In the genomic region with DNA sequence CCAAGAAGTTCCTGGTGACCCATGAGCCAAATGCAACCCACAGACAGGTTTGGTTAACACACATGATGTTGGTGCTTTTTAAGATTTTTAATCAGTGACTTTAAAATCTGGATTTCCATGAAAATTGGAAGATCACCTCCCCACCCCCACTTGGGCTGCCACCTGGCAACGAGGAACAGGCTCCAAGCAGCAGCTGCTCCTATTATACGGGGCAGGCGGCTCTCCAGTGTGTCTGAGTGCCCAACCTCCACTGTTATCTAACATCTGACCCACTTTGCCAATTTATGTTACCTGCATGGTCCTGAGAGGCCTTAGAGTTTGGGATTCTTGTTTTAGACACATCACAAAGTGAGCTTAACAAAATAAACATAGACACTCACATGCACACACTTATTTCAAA, we compare ENCODE assay signal across 2 cellular contexts.
TF ChIP-seq lines count a peak whose summit lies in the region.

No MANE protein-coding gene starts in this region.

TF ChIP-seq in liver, 16 proteins besides CTCF, POLR2A, EP300 and RAD21:
- TF ChIP-seq HNF4A (conservative IDR thresholded peaks at IDR 0.05): peak in 1 of 2 donors; percentile 22
- no peak for TF ChIP-seq HNF4G (IDR thresholded peaks at IDR 0.05)
- TF ChIP-seq EGR1 (IDR thresholded peaks at IDR 0.05; ENCODE audit: low read depth in 2 of 2): no peak
- no peak for TF ChIP-seq FOXA2 (IDR thresholded peaks at IDR 0.05)
- no peak for TF ChIP-seq TAF1 (conservative IDR thresholded peaks at IDR 0.05)
- TF ChIP-seq FOXA1 (IDR thresholded peaks at IDR 0.05): no peak
- peak in 1 of 2 donors; percentile 23 for TF ChIP-seq RXRA (IDR thresholded peaks at IDR 0.05)
- TF ChIP-seq SP1 (IDR thresholded peaks at IDR 0.05): no peak

TF ChIP-seq in HepG2, 621 proteins besides CTCF, POLR2A, EP300 and RAD21:
- no peak for TF ChIP-seq ZNF143 (CRISPR knock-in tag; IDR thresholded peaks at IDR 0.05)
- no peak for TF ChIP-seq ZC3H4 (CRISPR knock-in tag; IDR thresholded peaks at IDR 0.05; ENCODE audit: borderline replicate concordance)
- TF ChIP-seq ZNF777 (CRISPR knock-in tag; IDR thresholded peaks at IDR 0.05): no peak
- no peak for TF ChIP-seq REL (CRISPR knock-in tag; conservative IDR thresholded peaks at IDR 0.05)
- TF ChIP-seq ZNF160 (CRISPR knock-in tag; IDR thresholded peaks at IDR 0.05): no peak
- TF ChIP-seq, protein P1, sequence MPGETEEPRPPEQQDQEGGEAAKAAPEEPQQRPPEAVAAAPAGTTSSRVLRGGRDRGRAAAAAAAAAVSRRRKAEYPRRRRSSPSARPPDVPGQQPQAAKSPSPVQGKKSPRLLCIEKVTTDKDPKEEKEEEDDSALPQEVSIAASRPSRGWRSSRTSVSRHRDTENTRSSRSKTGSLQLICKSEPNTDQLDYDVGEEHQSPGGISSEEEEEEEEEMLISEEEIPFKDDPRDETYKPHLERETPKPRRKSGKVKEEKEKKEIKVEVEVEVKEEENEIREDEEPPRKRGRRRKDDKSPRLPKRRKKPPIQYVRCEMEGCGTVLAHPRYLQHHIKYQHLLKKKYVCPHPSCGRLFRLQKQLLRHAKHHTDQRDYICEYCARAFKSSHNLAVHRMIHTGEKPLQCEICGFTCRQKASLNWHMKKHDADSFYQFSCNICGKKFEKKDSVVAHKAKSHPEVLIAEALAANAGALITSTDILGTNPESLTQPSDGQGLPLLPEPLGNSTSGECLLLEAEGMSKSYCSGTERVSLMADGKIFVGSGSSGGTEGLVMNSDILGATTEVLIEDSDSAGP (CRISPR knock-in tag; IDR thresholded peaks at IDR 0.05; ENCODE audit: borderline replicate concordance): no peak
- no peak for TF ChIP-seq ZNF547 (CRISPR knock-in tag; IDR thresholded peaks at IDR 0.05)
- TF ChIP-seq ETV6 (CRISPR knock-in tag; conservative IDR thresholded peaks at IDR 0.05): no peak
- no peak for TF ChIP-seq POGZ (CRISPR knock-in tag; IDR thresholded peaks at IDR 0.05)
- TF ChIP-seq ZFY (CRISPR knock-in tag; IDR thresholded peaks at IDR 0.05): no peak
- TF ChIP-seq, protein P2, sequence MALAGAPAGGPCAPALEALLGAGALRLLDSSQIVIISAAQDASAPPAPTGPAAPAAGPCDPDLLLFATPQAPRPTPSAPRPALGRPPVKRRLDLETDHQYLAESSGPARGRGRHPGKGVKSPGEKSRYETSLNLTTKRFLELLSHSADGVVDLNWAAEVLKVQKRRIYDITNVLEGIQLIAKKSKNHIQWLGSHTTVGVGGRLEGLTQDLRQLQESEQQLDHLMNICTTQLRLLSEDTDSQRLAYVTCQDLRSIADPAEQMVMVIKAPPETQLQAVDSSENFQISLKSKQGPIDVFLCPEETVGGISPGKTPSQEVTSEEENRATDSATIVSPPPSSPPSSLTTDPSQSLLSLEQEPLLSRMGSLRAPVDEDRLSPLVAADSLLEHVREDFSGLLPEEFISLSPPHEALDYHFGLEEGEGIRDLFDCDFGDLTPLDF (CRISPR knock-in tag; IDR thresholded peaks at IDR 0.05): no peak
- TF ChIP-seq, protein P3, sequence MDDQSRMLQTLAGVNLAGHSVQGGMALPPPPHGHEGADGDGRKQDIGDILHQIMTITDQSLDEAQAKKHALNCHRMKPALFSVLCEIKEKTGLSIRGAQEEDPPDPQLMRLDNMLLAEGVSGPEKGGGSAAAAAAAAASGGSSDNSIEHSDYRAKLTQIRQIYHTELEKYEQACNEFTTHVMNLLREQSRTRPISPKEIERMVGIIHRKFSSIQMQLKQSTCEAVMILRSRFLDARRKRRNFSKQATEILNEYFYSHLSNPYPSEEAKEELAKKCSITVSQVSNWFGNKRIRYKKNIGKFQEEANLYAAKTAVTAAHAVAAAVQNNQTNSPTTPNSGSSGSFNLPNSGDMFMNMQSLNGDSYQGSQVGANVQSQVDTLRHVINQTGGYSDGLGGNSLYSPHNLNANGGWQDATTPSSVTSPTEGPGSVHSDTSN (CRISPR knock-in tag; IDR thresholded peaks at IDR 0.05; ENCODE audit: borderline replicate concordance): no peak
- TF ChIP-seq, protein P4, sequence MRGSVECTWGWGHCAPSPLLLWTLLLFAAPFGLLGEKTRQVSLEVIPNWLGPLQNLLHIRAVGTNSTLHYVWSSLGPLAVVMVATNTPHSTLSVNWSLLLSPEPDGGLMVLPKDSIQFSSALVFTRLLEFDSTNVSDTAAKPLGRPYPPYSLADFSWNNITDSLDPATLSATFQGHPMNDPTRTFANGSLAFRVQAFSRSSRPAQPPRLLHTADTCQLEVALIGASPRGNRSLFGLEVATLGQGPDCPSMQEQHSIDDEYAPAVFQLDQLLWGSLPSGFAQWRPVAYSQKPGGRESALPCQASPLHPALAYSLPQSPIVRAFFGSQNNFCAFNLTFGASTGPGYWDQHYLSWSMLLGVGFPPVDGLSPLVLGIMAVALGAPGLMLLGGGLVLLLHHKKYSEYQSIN (CRISPR knock-in tag; IDR thresholded peaks at IDR 0.05; ENCODE audit: borderline replicate concordance): no peak
- no peak for TF ChIP-seq ZNF296 (CRISPR knock-in tag; conservative IDR thresholded peaks at IDR 0.05)
- TF ChIP-seq ZMYM2 (CRISPR knock-in tag; IDR thresholded peaks at IDR 0.05): no peak
- no peak for TF ChIP-seq SETDB1 (CRISPR knock-in tag; IDR thresholded peaks at IDR 0.05; ENCODE audit: borderline replicate concordance)
TF ChIP-seq in HepG2: peak in this region for 0.
